Comparison of ENCODE assay signal across 8 cellular contexts in genomic region chr15:64686130-64686735, GRCh38.
DNase-seq lines count a peak whose midpoint lies in the region; ATAC-seq, FAIRE-seq and TF ChIP-seq lines count a peak whose summit lies in the region.

No MANE protein-coding gene starts in this region.

- no peak for TF ChIP-seq EP300 in tibial nerve (IDR thresholded peaks at IDR 0.05)

- H3K9me3 ChIP-seq in adrenal gland (replicated peaks in 1 of 3): no peaks in the 10 kb centered on the region
- no peaks in the 10 kb centered on the region for H3K9me3 ChIP-seq in tibial nerve

- DNase-seq in AG04449 (ENCODE audit: low read depth, low spot score): no peak
- DNase-seq in ELF-1 (ENCODE audit: low read depth, low spot score): peak; percentile 41
- DNase-seq in NCI-H1417 (lab: John Stamatoyannopoulos, UW): peak; percentile 23 to 83 (median 48)
- peak in 5 of 7 donors; percentile 33 to 58 (median 47) for DNase-seq in adrenal gland
- DNase-seq in tibial nerve (ENCODE audit: low spot score in 2 of 2): peak in 1 of 2 donors; percentile 80
- DNase-seq in posterior vena cava (ENCODE audit: low spot score): no peak

- H3K36me3 ChIP-seq in adrenal gland (replicated peaks in 1 of 2): peaks cover 0 to 71% of the 10 kb centered on the region in 2 donors
- peaks cover 4 to 88% (median 35%) of the 10 kb centered on the region in 3 donors for H3K36me3 ChIP-seq in tibial nerve

- peak; percentile 95 for FAIRE-seq in islet of Langerhans (lab: Jason Lieb, UNC)

- H3K4me1 ChIP-seq in adrenal gland (replicated peaks in 1 of 2) (peaks cover 17 to 33% of the 10 kb centered on the region in 2 donors), tibial nerve (peaks cover 0 to 44% (median 7%) of the 10 kb centered on the region in 4 donors)

- POLR2A ChIA-PET in AG04449 (lab: Yijun Ruan, JAX): no interaction called here

- TF ChIP-seq CTCF in AG04449 (IDR thresholded peaks at IDR 0.05; ENCODE audit: insufficient read depth, low read length, missing control alignments) (peak; percentile 64), adrenal gland (IDR thresholded peaks at IDR 0.05) (peak; percentile 38 to 91 (median 76)), tibial nerve (IDR thresholded peaks at IDR 0.05) (peak; percentile 59 to 80 (median 72))

- ATAC-seq in HG03354 (IDR thresholded peaks at IDR 0.05; ENCODE audit: poor library complexity, severe bottlenecking, unreplicated experiment): no peak

- intact Hi-C loops in adrenal gland (cut with DNase I) (loop anchor here in 1 of 2 donors (5.0 kb wide), 1 partner anchor 41 kb away; no protein-coding TSS in a partner anchor), posterior vena cava (cut with DNase I) (loop anchor here (2.0 to 5.0 kb wide), 3 partner anchors 41 to 121 kb away; no protein-coding TSS in a partner anchor)

- WGBS in adrenal gland, 4 donors: 64 to 68% (median 65%) methylated on average over 10 of the region's 10 CpGs
- 63 to 65% methylated on average over 10 of the region's 10 CpGs for WGBS in tibial nerve, 2 donors

- H3K27me3 ChIP-seq in adrenal gland: no peaks in the 10 kb centered on the region
- no peaks in the 10 kb centered on the region for H3K27me3 ChIP-seq in tibial nerve

- no peak overlapping the region for H3K4me3 ChIP-seq in AG04449 (ENCODE audit: low read depth, low read length)
- no peak overlapping the region for H3K4me3 ChIP-seq in adrenal gland
- no peak overlapping the region for H3K4me3 ChIP-seq in tibial nerve

- no peak for TF ChIP-seq POLR2A in adrenal gland (IDR thresholded peaks at IDR 0.05)
- TF ChIP-seq POLR2A in tibial nerve (IDR thresholded peaks at IDR 0.05): no peak

- H3K27ac ChIP-seq in adrenal gland: peak overlapping the region in 1 of 5 donors; percentile 3
- H3K27ac ChIP-seq in tibial nerve: no peak overlapping the region

- CTCF ChIA-PET in AG04449 (lab: Yijun Ruan, JAX): interaction anchor here (0.7 to 21.0 kb wide), 22 partner anchors 9 to 392 kb away, joined by 3 to 690 read pairs (median 4); partner anchors contain the start of gene ZNF609

Comparison
In these comparisons a context has a peak if more than half of its experiments do, and no peak if none do; other contexts are left out.
1. DNase-seq: peak in ELF-1 (single experiment), NCI-H1417 (3 of 3) and adrenal gland (5 of 7); none in AG04449 (single experiment) and posterior vena cava (single experiment).
2. Peak in every context shown above with its lines, with median percentiles within 50 percentile points of each other: CTCF ChIP-seq.